ENCODE assay signal across 1 cellular context in the genomic region with DNA sequence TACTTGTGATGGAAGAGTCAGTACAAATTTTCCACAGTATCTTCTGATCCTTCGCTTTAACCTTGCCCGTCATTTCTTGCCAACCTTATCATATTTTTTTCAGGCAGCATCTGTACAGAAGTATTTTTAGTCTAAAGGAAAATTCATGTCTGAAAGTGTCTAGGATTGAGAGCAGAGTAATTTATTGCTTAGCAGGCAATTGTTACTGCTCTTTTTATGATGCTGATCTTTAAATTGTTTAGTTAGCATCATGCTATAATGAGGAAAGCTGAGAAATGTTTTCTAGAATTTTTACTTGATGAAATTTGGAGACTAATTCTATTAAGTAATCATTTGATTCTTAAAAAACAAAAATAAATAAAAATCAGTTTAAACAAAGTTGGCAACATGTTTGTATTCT.
TF ChIP-seq lines count a peak whose summit lies in the region.

No MANE protein-coding gene starts in this region.

TF ChIP-seq in K562, 482 proteins besides CTCF, POLR2A, EP300 and RAD21:
- TF ChIP-seq, protein P1, sequence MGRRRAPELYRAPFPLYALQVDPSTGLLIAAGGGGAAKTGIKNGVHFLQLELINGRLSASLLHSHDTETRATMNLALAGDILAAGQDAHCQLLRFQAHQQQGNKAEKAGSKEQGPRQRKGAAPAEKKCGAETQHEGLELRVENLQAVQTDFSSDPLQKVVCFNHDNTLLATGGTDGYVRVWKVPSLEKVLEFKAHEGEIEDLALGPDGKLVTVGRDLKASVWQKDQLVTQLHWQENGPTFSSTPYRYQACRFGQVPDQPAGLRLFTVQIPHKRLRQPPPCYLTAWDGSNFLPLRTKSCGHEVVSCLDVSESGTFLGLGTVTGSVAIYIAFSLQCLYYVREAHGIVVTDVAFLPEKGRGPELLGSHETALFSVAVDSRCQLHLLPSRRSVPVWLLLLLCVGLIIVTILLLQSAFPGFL (CRISPR knock-in tag; IDR thresholded peaks at IDR 0.05): no peak
- TF ChIP-seq MAFF (IDR thresholded peaks at IDR 0.05; ENCODE audit: low read length) (peak; percentile 6; the same call in 1 of the 2 replicates), GTF2A2 (tag; IDR thresholded peaks at IDR 0.05) (no peak), NBN (IDR thresholded peaks at IDR 0.05; ENCODE audit: low read depth) (no peak), KLF16 (IDR thresholded peaks at IDR 0.05) (no peak), MEIS2 (IDR thresholded peaks at IDR 0.05; ENCODE audit: partially characterized antibody) (peak; percentile 13), ZNF316 (IDR thresholded peaks at IDR 0.05) (peak; percentile 74), ERF (CRISPR knock-in tag; IDR thresholded peaks at IDR 0.05) (no peak), C11orf30 (IDR thresholded peaks at IDR 0.05; ENCODE audit: low read depth) (peak; percentile 36), BRCA1 (IDR thresholded peaks at IDR 0.05) (no peak), BRCA1 (CRISPR knock-in tag; IDR thresholded peaks at IDR 0.05) (no peak), MLX (CRISPR knock-in tag; conservative IDR thresholded peaks at IDR 0.05) (no peak), ZNF740 (CRISPR knock-in tag; IDR thresholded peaks at IDR 0.05) (no peak), ZNF740 (tag; IDR thresholded peaks at IDR 0.05) (no peak), MAFK (IDR thresholded peaks at IDR 0.05; ENCODE audit: low read length) (peak; percentile 8; the same call in 1 of the 2 replicates), MAFG (tag; conservative IDR thresholded peaks at IDR 0.05) (0 out of 2 replicates have a peak, but pooled peaks have one; percentile 14)
- TF ChIP-seq, protein P2, sequence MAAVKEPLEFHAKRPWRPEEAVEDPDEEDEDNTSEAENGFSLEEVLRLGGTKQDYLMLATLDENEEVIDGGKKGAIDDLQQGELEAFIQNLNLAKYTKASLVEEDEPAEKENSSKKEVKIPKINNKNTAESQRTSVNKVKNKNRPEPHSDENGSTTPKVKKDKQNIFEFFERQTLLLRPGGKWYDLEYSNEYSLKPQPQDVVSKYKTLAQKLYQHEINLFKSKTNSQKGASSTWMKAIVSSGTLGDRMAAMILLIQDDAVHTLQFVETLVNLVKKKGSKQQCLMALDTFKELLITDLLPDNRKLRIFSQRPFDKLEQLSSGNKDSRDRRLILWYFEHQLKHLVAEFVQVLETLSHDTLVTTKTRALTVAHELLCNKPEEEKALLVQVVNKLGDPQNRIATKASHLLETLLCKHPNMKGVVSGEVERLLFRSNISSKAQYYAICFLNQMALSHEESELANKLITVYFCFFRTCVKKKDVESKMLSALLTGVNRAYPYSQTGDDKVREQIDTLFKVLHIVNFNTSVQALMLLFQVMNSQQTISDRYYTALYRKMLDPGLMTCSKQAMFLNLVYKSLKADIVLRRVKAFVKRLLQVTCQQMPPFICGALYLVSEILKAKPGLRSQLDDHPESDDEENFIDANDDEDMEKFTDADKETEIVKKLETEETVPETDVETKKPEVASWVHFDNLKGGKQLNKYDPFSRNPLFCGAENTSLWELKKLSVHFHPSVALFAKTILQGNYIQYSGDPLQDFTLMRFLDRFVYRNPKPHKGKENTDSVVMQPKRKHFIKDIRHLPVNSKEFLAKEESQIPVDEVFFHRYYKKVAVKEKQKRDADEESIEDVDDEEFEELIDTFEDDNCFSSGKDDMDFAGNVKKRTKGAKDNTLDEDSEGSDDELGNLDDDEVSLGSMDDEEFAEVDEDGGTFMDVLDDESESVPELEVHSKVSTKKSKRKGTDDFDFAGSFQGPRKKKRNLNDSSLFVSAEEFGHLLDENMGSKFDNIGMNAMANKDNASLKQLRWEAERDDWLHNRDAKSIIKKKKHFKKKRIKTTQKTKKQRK (IDR thresholded peaks at IDR 0.05; ENCODE audit: borderline replicate concordance, low read depth, low read length): no peak
